ENCODE assay signal across 18 cellular contexts in genomic region chr20:48574383-48574782, GRCh38.
DNase-seq lines count a peak whose midpoint lies in the region; ATAC-seq, FAIRE-seq and TF ChIP-seq lines count a peak whose summit lies in the region.
"Had no signal": no experiment of that assay in that cellular context is flagged by ENCODE, and none has a peak within 500 bp of the region (broad histone marks: within the 10 kb centered on the region; RNA-seq: fewer than 3 reads in every experiment).

No MANE protein-coding gene starts in this region.

- no peaks in the 10 kb centered on the region for H3K27me3 ChIP-seq in bronchial epithelial cell (ENCODE audit: control insufficient read depth, insufficient read depth, low read length)
- H3K27me3 ChIP-seq: adrenal gland, gastrocnemius medialis had no signal

- H3K4me3 ChIP-seq in bronchial epithelial cell (ENCODE audit: low read depth, low read length) (no peak overlapping the region), mucosa of descending colon (no peak overlapping the region)
- H3K4me3 ChIP-seq: adrenal gland, dorsolateral prefrontal cortex, gastrocnemius medialis, SK-N-MC had no signal

- H3K9me3 ChIP-seq in mucosa of descending colon, result no peaks in the 10 kb centered on the region
- H3K9me3 ChIP-seq: adrenal gland, gastrocnemius medialis had no signal

- no peaks in the 10 kb centered on the region for H3K4me1 ChIP-seq in mucosa of descending colon (ENCODE audit: low read depth)
- H3K4me1 ChIP-seq: adrenal gland had no signal

- no peak for FAIRE-seq in bronchial epithelial cell (lab: Jason Lieb, UNC)
- FAIRE-seq: G401.6 had no signal

- TF ChIP-seq CTCF in GM10266 (IDR thresholded peaks at IDR 0.05; ENCODE audit: control insufficient read depth, insufficient read depth, low read depth, missing control alignments) (no peak), bronchial epithelial cell (IDR thresholded peaks at IDR 0.05; ENCODE audit: insufficient read depth, low read length, severe bottlenecking) (no peak), mucosa of descending colon (IDR thresholded peaks at IDR 0.05) (no peak)

- DNase-seq in A172 (ENCODE audit: low spot score) (peak; percentile 82), GM10266 (ENCODE audit: extremely low spot score) (peak; percentile 42), NCI-H226 (peak; percentile 36), bronchial epithelial cell (ENCODE audit: low read depth) (peak; percentile 3), mucosa of descending colon (no peak), GM19240 (ENCODE audit: insufficient read length, low spot score) (no peak), epidermal melanocyte (ENCODE audit: insufficient read length, low spot score) (no peak)
- DNase-seq: activated B cell treated with CpG ODN at 0.5 μM for 24 hours; dorsolateral prefrontal cortex; gastrocnemius medialis; NCI-H510A; retina; stimulated activated CD4-positive, alpha-beta T cell treated with anti-CD3 and anti-CD28 coated beads, Interleukin-4, amount 100 ng/mL, for 4 hours; stimulated activated naive CD8-positive, alpha-beta T cell treated with anti-CD3 and anti-CD28 coated beads, Interleukin-15, Interleukin-2, amounts not matched to agents 100 U/mL and 50 U/mL, for 24 hours had no signal

- no peaks in the 10 kb centered on the region for H3K36me3 ChIP-seq in bronchial epithelial cell (ENCODE audit: control insufficient read depth, insufficient read depth, low read length)
- no peaks in the 10 kb centered on the region for H3K36me3 ChIP-seq in mucosa of descending colon (ENCODE audit: low read depth)
- H3K36me3 ChIP-seq: adrenal gland, gastrocnemius medialis had no signal

- ATAC-seq in GM18517 (IDR thresholded peaks at IDR 0.05; ENCODE audit: unreplicated experiment) (no peak), mucosa of descending colon (no peak)
- ATAC-seq: gastrocnemius medialis; stimulated activated naive CD8-positive, alpha-beta T cell treated with anti-CD3 and anti-CD28 coated beads, Interleukin-15, Interleukin-2, amounts not matched to agents 100 U/mL and 50 U/mL, for 24 hours had no signal

- intact Hi-C loops in mucosa of descending colon (cut with DNase I, micrococcal nuclease), result no loop called here

Comparison
In these comparisons a context has a peak if more than half of its experiments do, and no peak if none do; other contexts are left out.
1. DNase-seq: peak in A172 (single experiment), GM10266 (single experiment), NCI-H226 (single experiment) and bronchial epithelial cell (single experiment); none in mucosa of descending colon (0 of 3), GM19240 (single experiment) and epidermal melanocyte (single experiment).